In genomic region chr14:103071544-103072251, GRCh38 we compare ENCODE assay signal across 19 cellular contexts. TPM values are rescaled to one million over a fixed set of nuclear protein-coding genes. Genes with fewer than 3 reads are reported as not detected.
A peak's percentile ranks its signal among the peaks of the same experiment; 100 is the strongest.
DNase-seq lines count a peak whose midpoint lies in the region; ATAC-seq and TF ChIP-seq lines count a peak whose summit lies in the region.
"Had no signal": no experiment of that assay in that cellular context is flagged by ENCODE, and none has a peak within 500 bp of the region (broad histone marks: within the 10 kb centered on the region; RNA-seq: fewer than 3 reads in every experiment).

No MANE protein-coding gene starts in this region.

- DNase-seq in H7, result peak; percentile 41
- DNase-seq in PC-3, result peak; percentile 73
- DNase-seq in glomerular visceral epithelial cell (ENCODE audit: extremely low spot score), result peak; percentile 74
- DNase-seq in sciatic nerve (ENCODE audit: low spot score), result peak; percentile 46
- no peak for DNase-seq in activated T-cell treated with anti-CD3 and anti-CD28 coated beads for 4 hours
- DNase-seq: anterior cingulate cortex, HFFc6, Kasumi-1, NCI-H2081 treated with DMSO at 0.1 percent for 48 hours, NCI-H82, SHP77, testis had no signal

- ATAC-seq in PC-3 (peak; percentile 51), sciatic nerve (no peak), GM18511 (IDR thresholded peaks at IDR 0.05; ENCODE audit: unreplicated experiment) (no peak), GM18517 (IDR thresholded peaks at IDR 0.05; ENCODE audit: unreplicated experiment) (no peak), HG02884 (IDR thresholded peaks at IDR 0.05; ENCODE audit: unreplicated experiment) (no peak)
- ATAC-seq: GM12878 had no signal

- peak overlapping the region; percentile 59 for H2AFZ ChIP-seq in PC-3 (ENCODE audit: low read length)

- no peaks in the 10 kb centered on the region for H3K36me3 ChIP-seq in H7 (replicated peaks; ENCODE audit: control insufficient read depth, insufficient read depth, low read length)
- no peaks in the 10 kb centered on the region for H3K36me3 ChIP-seq in PC-3 (ENCODE audit: low read depth, low read length)
- H3K36me3 ChIP-seq: BLaER1 treated with 17β-estradiol and CSF1 and Interleukin-3, amounts not matched to agents 10 nM and 100 nM had no signal

- peak overlapping the region; percentile 61 for H3K27ac ChIP-seq in PC-3 (ENCODE audit: low read length)
- H3K27ac ChIP-seq: BLaER1 treated with 17β-estradiol and CSF1 and Interleukin-3, amounts not matched to agents 10 nM and 100 nM; dorsolateral prefrontal cortex; testis had no signal

- intact Hi-C loops in PC-3 (cut with micrococcal nuclease) (loop anchor here (5.0 kb wide), 1 partner anchor 39 kb away; no protein-coding TSS in a partner anchor), sciatic nerve (cut with DNase I) (no loop called here)

- H3K27me3 ChIP-seq in H7 (ENCODE audit: control insufficient read depth, insufficient read depth, low read length) (peaks cover 6% of the 10 kb centered on the region), PC-3 (ENCODE audit: low read length) (no peaks in the 10 kb centered on the region)
- H3K27me3 ChIP-seq: BLaER1 treated with 17β-estradiol and CSF1 and Interleukin-3, amounts not matched to agents 10 nM and 100 nM; dorsolateral prefrontal cortex; testis had no signal

- CTCF ChIA-PET in PC-3 (lab: Charles Lee), result no interaction called here

- no peak for TF ChIP-seq CTCF in PC-3 (conservative IDR thresholded peaks at IDR 0.05; ENCODE audit: low read depth, low read length)

- no peak overlapping the region for H3K4me3 ChIP-seq in H7 (ENCODE audit: insufficient read depth, low read depth, low read length)
- no peak overlapping the region; the same call in 1 of the 2 replicates for H3K4me3 ChIP-seq in PC-3 (ENCODE audit: low read length)
- H3K4me3 ChIP-seq: BLaER1 treated with 17β-estradiol and CSF1 and Interleukin-3, amounts not matched to agents 10 nM and 100 nM; dorsolateral prefrontal cortex; GM12878; testis had no signal

- H3K9ac ChIP-seq in PC-3 (ENCODE audit: low read length), result peak overlapping the region; percentile 30; the same call in 1 of the 2 replicates
- H3K9ac ChIP-seq: BLaER1 treated with 17β-estradiol and CSF1 and Interleukin-3, amounts not matched to agents 10 nM and 100 nM had no signal

- H4K20me1 ChIP-seq in PC-3 (ENCODE audit: low read length), result no peaks in the 10 kb centered on the region

- H3F3A ChIP-seq in PC-3 (ENCODE audit: low read length, unreplicated experiment), result no peaks in the 10 kb centered on the region

- H3K9me2 ChIP-seq in PC-3 (replicated peaks; ENCODE audit: low read length), result no peaks in the 10 kb centered on the region

- H3K9me3 ChIP-seq in PC-3 (ENCODE audit: low read length), result no peaks in the 10 kb centered on the region
- H3K9me3 ChIP-seq: BLaER1 treated with 17β-estradiol and CSF1 and Interleukin-3, amounts not matched to agents 10 nM and 100 nM; testis had no signal

- no peaks in the 10 kb centered on the region for H3K79me2 ChIP-seq in PC-3 (ENCODE audit: low read length)

- peaks cover 43% of the 10 kb centered on the region for H3K4me1 ChIP-seq in PC-3 (ENCODE audit: insufficient read depth, low read length)

- POLR2A ChIA-PET in PC-3 (lab: Charles Lee; ENCODE audit: unreplicated experiment), result no interaction called here

- H3K4me2 ChIP-seq in PC-3 (ENCODE audit: low read length), result peak overlapping the region; percentile 66

- BruUV-seq in PC-3 (replicated peaks; lab: Mats Ljungman, UMichigan), result no TSS peak

RNA-seq across cellular contexts. Expression of gene LBHD2, which starts 12.3 kb away (rescaled TPM):
- total RNA-seq in H7 (2014; rRNA removed; shearing (Covaris generic)), result not detected in 2 replicates
- total RNA-seq in PC-3 (2014; rRNA removed) (not detected in 2 replicates), sciatic nerve (not detected)
- total RNA-seq: GM12878, HFFc6, osteocyte had no signal

RNA-seq across cellular contexts. Expression of gene CDC42BPB, which starts 14.3 kb away (rescaled TPM):
- 56.1 and 59.8 TPM in 2 replicates for total RNA-seq in H7 (2014; rRNA removed; shearing (Covaris generic))
- total RNA-seq in PC-3 (2014; rRNA removed) (73.0 and 89.2 TPM in 2 replicates), sciatic nerve (105 TPM)

RNA-seq across cellular contexts. Expression of gene EXOC3L4, which starts 22.8 kb away (rescaled TPM):
- 0.21 TPM in 1 of 2 replicates, not detected in the other for total RNA-seq in H7 (2014; rRNA removed; shearing (Covaris generic))
- 1.4 and 2.0 TPM in 2 replicates for total RNA-seq in PC-3 (2014; rRNA removed)
- 3.3 TPM for total RNA-seq in sciatic nerve
- total RNA-seq: GM12878 had no signal

RNA-seq across cellular contexts. Expression of gene TNFAIP2, which starts 51.6 kb away (rescaled TPM):
- 30.1 and 38.7 TPM in 2 replicates for total RNA-seq in H7 (2014; rRNA removed; shearing (Covaris generic))
- total RNA-seq in PC-3 (2014; rRNA removed) (80.7 and 87.3 TPM in 2 replicates), sciatic nerve (142 TPM)
